7 cellular contexts compared by ENCODE assay signal in the genomic region with DNA sequence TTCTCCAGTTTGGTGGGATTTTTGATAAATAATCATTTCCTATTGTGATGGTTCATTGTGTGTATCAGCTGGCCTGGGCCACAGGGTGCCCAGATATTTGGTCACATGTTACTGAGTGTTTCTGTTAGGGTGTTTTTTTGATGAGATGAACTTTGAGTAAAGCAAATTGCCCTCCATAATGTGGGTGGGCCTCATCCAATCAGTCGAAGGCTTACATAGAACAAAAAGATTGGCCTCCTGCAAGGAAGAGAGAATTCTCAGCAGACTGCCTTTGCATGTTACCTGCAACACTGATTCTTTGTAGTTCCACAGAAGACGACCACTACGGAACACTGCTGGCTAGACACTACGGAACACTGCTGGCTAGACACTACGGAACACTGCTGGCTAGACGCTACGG.
"Had no signal": no experiment of that assay in that cellular context is flagged by ENCODE, and none has a peak within 500 bp of the region (broad histone marks: within the 10 kb centered on the region; RNA-seq: fewer than 3 reads in every experiment).

No MANE protein-coding gene starts in this region.

- DNase-seq: IMR-90, KBM-7, KG1 had no signal

- H3K9ac ChIP-seq: KMS-11 had no signal

- ATAC-seq: HepG2 had no signal

- H3K4me2 ChIP-seq: KMS-11 had no signal

- FAIRE-seq: HepG2, HTR-8/SVneo had no signal

- H3K27ac ChIP-seq: HL-60, KMS-11 had no signal
